ENCODE assay signal across 5 cellular contexts in the genomic region with DNA sequence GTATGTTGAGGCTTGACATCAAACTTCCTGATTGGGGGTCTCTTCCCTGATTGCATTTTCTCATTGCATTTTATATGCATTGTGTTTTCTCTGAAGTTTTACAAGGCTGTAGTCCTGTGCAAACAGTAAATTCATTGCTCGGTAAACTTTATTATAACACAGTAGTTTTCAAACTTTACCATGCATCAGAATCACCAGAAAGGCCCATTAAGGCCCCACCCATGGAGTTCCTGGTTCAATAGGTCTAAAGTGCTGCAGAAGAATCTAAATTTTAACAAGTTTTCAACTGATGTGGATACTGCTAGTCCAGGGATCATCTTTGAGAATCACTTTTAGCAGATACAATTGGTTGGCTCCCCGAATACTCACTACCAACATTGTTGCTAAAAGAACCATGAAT.
"Had no signal": no experiment of that assay in that cellular context is flagged by ENCODE, and none has a peak within 500 bp of the region (broad histone marks: within the 10 kb centered on the region; RNA-seq: fewer than 3 reads in every experiment).

No MANE protein-coding gene starts in this region.

- H3K4me2 ChIP-seq: GM23338 had no signal

- H3K4me3 ChIP-seq: GM23338, K562 had no signal

- H2AFZ ChIP-seq: GM23338 had no signal

- ATAC-seq: GM23338, K562 had no signal

- DNase-seq: H9, HCEC 1CT, IMR-90 had no signal
